19 cellular contexts compared by ENCODE assay signal in the genomic region with DNA sequence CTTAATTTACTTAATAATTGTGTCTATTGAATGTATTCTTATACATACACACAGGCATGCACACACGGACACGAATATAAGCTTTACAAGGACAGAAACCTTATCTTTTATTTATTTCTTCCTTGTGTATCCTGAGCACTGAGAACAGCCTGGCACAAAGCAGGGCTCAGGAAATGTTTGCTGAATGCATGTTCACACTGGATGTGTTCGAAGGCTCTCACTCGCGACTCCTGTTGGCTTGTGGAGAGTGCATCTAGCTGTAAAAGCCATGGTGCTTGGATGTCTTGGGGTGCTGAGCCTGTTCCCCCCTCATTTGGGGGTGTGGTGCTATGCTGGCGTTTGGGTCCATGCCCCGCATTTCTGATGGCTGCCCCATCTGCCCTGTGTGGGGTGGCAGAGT.
"Had no signal": no experiment of that assay in that cellular context is flagged by ENCODE, and none has a peak within 500 bp of the region (broad histone marks: within the 10 kb centered on the region; RNA-seq: fewer than 3 reads in every experiment).

No MANE protein-coding gene starts in this region.

- DNase-seq: activated CD4-positive, alpha-beta T cell treated with anti-CD3 and anti-CD28 coated beads, Interleukin-2, amount 10 ng/mL, durations not matched to agents 7 days and 5 days; activated CD8-positive, alpha-beta T cell treated with anti-CD3 and anti-CD28 coated beads, Interleukin-2, amount 10 ng/mL, durations not matched to agents 7 days and 5 days; activated effector memory CD4-positive, alpha-beta T cell treated with Interleukin-2 at 50 U/mL for 16 hours; activated naive CD4-positive, alpha-beta T cell treated with anti-CD3 and anti-CD28 coated beads, Interleukin-2, amount 10 ng/mL, durations not matched to agents 7 days and 5 days; activated T-cell treated with anti-CD3 and anti-CD28 coated beads, Interleukin-2, amount 50 U/mL, for 4 hours; gastrocnemius medialis; left ventricle myocardium superior; naive B cell; stimulated activated CD4-positive, alpha-beta T cell treated with anti-CD3 and anti-CD28 coated beads, Interleukin-2, amount 100 ng/mL, for 24 hours; stimulated activated naive CD8-positive, alpha-beta T cell treated with anti-CD3 and anti-CD28 coated beads, Interleukin-15, Interleukin-2, amounts not matched to agents 100 U/mL and 50 U/mL, for 24 hours; trophoblast cell had no signal

- H3K36me3 Mint-ChIP-seq: activated naive CD4-positive, alpha-beta T cell treated with anti-CD3 and anti-CD28 coated beads, Interleukin-2, amount 10 ng/mL, durations not matched to agents 7 days and 5 days; naive B cell had no signal

- H3K27ac ChIP-seq: ascending aorta, coronary artery, gastrocnemius medialis, right atrium auricular region, suprapubic skin had no signal

- H3K4me3 ChIP-seq: ascending aorta, coronary artery, gastrocnemius medialis, right atrium auricular region, suprapubic skin had no signal

- H3K4me3 Mint-ChIP-seq: activated CD4-positive, alpha-beta T cell treated with anti-CD3 and anti-CD28 coated beads, Interleukin-2, amount 10 ng/mL, durations not matched to agents 7 days and 5 days; activated CD8-positive, alpha-beta T cell treated with anti-CD3 and anti-CD28 coated beads, Interleukin-2, amount 10 ng/mL, durations not matched to agents 7 days and 5 days; activated naive CD4-positive, alpha-beta T cell treated with anti-CD3 and anti-CD28 coated beads, Interleukin-2, amount 10 ng/mL, durations not matched to agents 7 days and 5 days; activated T-cell treated with anti-CD3 and anti-CD28 coated beads, Interleukin-2, amount 50 U/mL, for 4 hours; neural crest cell had no signal

- H3K27me3 Mint-ChIP-seq: activated CD4-positive, alpha-beta T cell treated with anti-CD3 and anti-CD28 coated beads, Interleukin-2, amount 10 ng/mL, durations not matched to agents 7 days and 5 days; activated naive CD4-positive, alpha-beta T cell treated with anti-CD3 and anti-CD28 coated beads, Interleukin-2, amount 10 ng/mL, durations not matched to agents 7 days and 5 days; progenitor cell of endocrine pancreas had no signal

- H3K9me3 ChIP-seq: ascending aorta, gastrocnemius medialis, right atrium auricular region, suprapubic skin had no signal

- H3K36me3 ChIP-seq: ascending aorta, gastrocnemius medialis, right atrium auricular region, suprapubic skin had no signal

- ATAC-seq: activated CD4-positive, CD25-positive, alpha-beta regulatory T cell treated with anti-CD3 and anti-CD28 coated beads, Interleukin-2, amount 50 U/mL, for 24 hours; activated CD8-positive, alpha-beta T cell treated with anti-CD3 and anti-CD28 coated beads, Interleukin-2, amount 10 ng/mL, durations not matched to agents 7 days and 5 days; activated T-cell treated with anti-CD3 and anti-CD28 coated beads, Interleukin-2, amount 50 U/mL, for 4 hours; esophagus mucosa; gastrocnemius medialis; left ventricle myocardium superior; stimulated activated naive CD8-positive, alpha-beta T cell treated with anti-CD3 and anti-CD28 coated beads, Interleukin-15, Interleukin-2, amounts not matched to agents 100 U/mL and 50 U/mL, for 24 hours had no signal

- H3K9me3 Mint-ChIP-seq: activated CD4-positive, alpha-beta T cell treated with anti-CD3 and anti-CD28 coated beads, Interleukin-2, amount 10 ng/mL, durations not matched to agents 7 days and 5 days; activated naive CD4-positive, alpha-beta T cell treated with anti-CD3 and anti-CD28 coated beads, Interleukin-2, amount 10 ng/mL, durations not matched to agents 7 days and 5 days; activated T-cell treated with anti-CD3 and anti-CD28 coated beads, Interleukin-2, amount 50 U/mL, for 4 hours; naive B cell; neural crest cell had no signal

- H3K27ac Mint-ChIP-seq: activated CD4-positive, alpha-beta T cell treated with anti-CD3 and anti-CD28 coated beads, Interleukin-2, amount 10 ng/mL, durations not matched to agents 7 days and 5 days; activated CD8-positive, alpha-beta T cell treated with anti-CD3 and anti-CD28 coated beads, Interleukin-2, amount 10 ng/mL, durations not matched to agents 7 days and 5 days; activated naive CD4-positive, alpha-beta T cell treated with anti-CD3 and anti-CD28 coated beads, Interleukin-2, amount 10 ng/mL, durations not matched to agents 7 days and 5 days; progenitor cell of endocrine pancreas had no signal
